In the genomic region with DNA sequence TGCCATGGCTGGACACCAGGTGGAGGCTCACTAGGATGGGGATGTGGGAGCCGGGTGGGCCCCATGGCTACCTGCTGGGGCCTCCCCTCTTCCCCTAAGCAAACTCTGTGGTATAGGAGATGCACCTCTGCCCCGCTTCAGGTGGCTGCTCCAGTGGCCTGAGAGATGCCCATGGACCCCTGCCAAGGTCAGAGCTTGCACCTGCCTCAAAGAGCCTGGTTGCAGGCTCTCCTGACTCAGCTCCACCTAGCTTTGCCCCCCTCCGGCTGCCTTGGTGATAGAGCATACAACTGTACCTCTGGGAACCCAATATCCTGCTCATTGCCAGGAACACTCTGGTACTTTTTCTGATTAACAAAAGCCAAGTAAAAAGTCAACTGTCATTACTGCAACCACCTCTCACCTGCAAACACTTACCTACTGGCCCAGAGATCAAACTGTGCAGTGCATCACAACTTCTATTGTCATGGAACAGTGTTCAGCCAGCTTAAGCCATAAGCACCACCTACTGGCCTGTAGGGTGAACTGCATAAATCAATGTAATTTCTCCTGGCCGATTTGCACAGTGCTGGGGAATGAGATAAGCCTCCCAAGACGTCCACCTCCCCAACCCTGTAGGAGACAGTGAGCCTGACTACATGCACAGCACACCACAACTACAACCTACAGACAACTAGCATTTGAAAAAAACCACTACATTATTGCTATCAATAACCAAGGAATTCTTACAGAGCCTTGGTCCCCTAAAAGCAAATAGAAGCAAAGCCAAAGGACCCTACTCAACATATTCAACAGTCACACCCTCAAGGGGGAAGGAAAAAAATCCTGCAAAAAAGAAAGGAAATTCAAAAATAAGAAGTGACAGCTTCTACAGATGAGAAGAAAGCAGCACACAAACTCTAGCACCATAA, we compare ENCODE assay signal across 8 cellular contexts.
DNase-seq lines count a peak whose midpoint lies in the region; ATAC-seq and TF ChIP-seq lines count a peak whose summit lies in the region.

No MANE protein-coding gene starts in this region.

- peak in 2 of 3 donors; percentile 62 to 68 for TF ChIP-seq CTCF in breast epithelium (IDR thresholded peaks at IDR 0.05)
- TF ChIP-seq CTCF in kidney epithelial cell (IDR thresholded peaks at IDR 0.05; ENCODE audit: insufficient read depth, low read length, poor library complexity, severe bottlenecking): peak; percentile 78

- ATAC-seq in Right ventricle myocardium inferior (peak; percentile 65), HG02623 (IDR thresholded peaks at IDR 0.05; ENCODE audit: unreplicated experiment) (peak; percentile 99)

- H3K9me3 ChIP-seq in breast epithelium: peaks cover 3 to 7% of the 10 kb centered on the region in 2 donors

- TF ChIP-seq POLR2A in breast epithelium (IDR thresholded peaks at IDR 0.05): no peak

- H3K27me3 ChIP-seq in breast epithelium (no peaks in the 10 kb centered on the region), kidney epithelial cell (ENCODE audit: control insufficient read depth, insufficient read depth, low read length) (no peaks in the 10 kb centered on the region)

- no peaks in the 10 kb centered on the region for H3K36me3 ChIP-seq in breast epithelium
- H3K36me3 ChIP-seq in kidney epithelial cell (ENCODE audit: control insufficient read depth, insufficient read depth, low read length): no peaks in the 10 kb centered on the region

- H3K4me3 ChIP-seq in breast epithelium (no peak overlapping the region), kidney epithelial cell (ENCODE audit: low read depth, low read length) (no peak overlapping the region)

- H3K4me1 ChIP-seq in breast epithelium: no peaks in the 10 kb centered on the region

- H3K27ac ChIP-seq in breast epithelium: no peak overlapping the region

- intact Hi-C loops in Right ventricle myocardium inferior (cut with DNase I): loop anchor here (5.0 kb wide), 2 partner anchors 727 to 742 kb away; no protein-coding TSS in a partner anchor
- intact Hi-C loops in cardiac septum (cut with DNase I): loop anchor here (5.0 kb wide), 3 partner anchors 482 to 742 kb away; no protein-coding TSS in a partner anchor
- intact Hi-C loops in breast epithelium (cut with DNase I; ENCODE audit: low total_unique reads): loop anchor here (5.0 kb wide), 1 partner anchor 202 kb away; no protein-coding TSS in a partner anchor

- DNase-seq in Right ventricle myocardium inferior (ENCODE audit: missing footprints): peak; percentile 65
- DNase-seq in cardiac septum (ENCODE audit: low spot score): no peak
- DNase-seq in MV-4-11 (lab: John Stamatoyannopoulos, UW): peak; percentile 51
- peak; percentile 25 for DNase-seq in T-helper 9 cell
- DNase-seq in breast epithelium (ENCODE audit: low spot score in 2 of 2): peak in 1 of 2 donors; percentile 25
- no peak for DNase-seq in kidney epithelial cell (ENCODE audit: low read depth)
- peak in 2 of 3 donors; percentile 7 to 13 for DNase-seq in stimulated activated CD4-positive, alpha-beta T cell treated with anti-CD3 and anti-CD28 coated beads, TNF-alpha, amount 100 ng/mL, for 1 hour (ENCODE audit: low read depth in 3 of 3, low spot score in 1 of 3)

Comparison
In these comparisons a context has a peak if more than half of its experiments do, and no peak if none do; other contexts are left out.
1. DNase-seq: peak in Right ventricle myocardium inferior (single experiment), MV-4-11 (single experiment), T-helper 9 cell (single experiment) and stimulated activated CD4-positive, alpha-beta T cell treated with anti-CD3 and anti-CD28 coated beads, TNF-alpha, amount 100 ng/mL, for 1 hour (2 of 3); none in cardiac septum (single experiment) and kidney epithelial cell (single experiment).